10 cellular contexts compared by ENCODE assay signal in genomic region chr1:30766948-30767347, GRCh38. TPM values are rescaled to one million over a fixed set of nuclear protein-coding genes. Genes with fewer than 3 reads are reported as not detected.
A peak's percentile ranks its signal among the peaks of the same experiment; 100 is the strongest.
DNase-seq lines count a peak whose midpoint lies in the region; ATAC-seq, FAIRE-seq and TF ChIP-seq lines count a peak whose summit lies in the region.
"Not testable (repeated sequence)": the region's sequence is repeated elsewhere in the genome, so short reads cannot be mapped to it uniquely, and the experiment has no call there.
"Had no signal": no experiment of that assay in that cellular context is flagged by ENCODE, and none has a peak within 500 bp of the region (broad histone marks: within the 10 kb centered on the region; RNA-seq: fewer than 3 reads in every experiment).

No MANE protein-coding gene starts in this region.

- not testable (repeated sequence) for ATAC-seq in activated T-cell treated with anti-CD3 and anti-CD28 coated beads, Interleukin-2, amount 50 U/mL, for 72 hours (replicated peaks in 1 of 2); K562; naive thymus-derived CD4-positive, alpha-beta T cell

- TF ChIP-seq RAD21 in K562 (CRISPR knock-in tag; conservative IDR thresholded peaks at IDR 0.05 in 1 of 2, IDR thresholded peaks at IDR 0.05 in 1 of 2), result not testable (repeated sequence)

- POLR2A ChIA-PET in HEK293 (lab: Yijun Ruan, JAX), result not testable (repeated sequence)
- POLR2A ChIA-PET in K562 (lab: Yijun Ruan, JAX), result interaction anchor here (3.9 kb wide), 1 partner anchor 47 kb away, joined by 30 read pairs; no protein-coding TSS in a partner anchor
- POLR2A ChIA-PET in naive thymus-derived CD4-positive, alpha-beta T cell (lab: Charles Lee), result interaction anchor here (31.3 kb wide), 1 partner anchor 29 kb away, joined by 1281 read pairs; the partner anchor contains the start of genes LAPTM5 and MATN1

- not testable (repeated sequence) for TF ChIP-seq CTCF in HEK293 (tag by site-specific recombination; IDR thresholded peaks at IDR 0.05); K562 (IDR thresholded peaks at IDR 0.05 in 2 of 3, conservative IDR thresholded peaks at IDR 0.05 in 1 of 3; ENCODE audit: insufficient read depth in 2 of 3, low read depth in 1 of 3, low read length in 3 of 3)

- H3K4me2 ChIP-seq in K562 (ENCODE audit: insufficient read depth, low read length), result peak overlapping the region; percentile 40; the same call in 1 of the 2 replicates

- not testable (repeated sequence) for H3K9me3 ChIP-seq in HEK293 (ENCODE audit: control insufficient read depth, insufficient read depth, low read depth, low read length); K562 (replicated peaks; ENCODE audit: control insufficient read depth, insufficient read depth, low read depth, low read length); naive thymus-derived CD4-positive, alpha-beta T cell (ENCODE audit: control insufficient read depth in 2 of 3, low read length in 3 of 3)

- not testable (repeated sequence) for H4K20me1 ChIP-seq in K562 (replicated peaks; ENCODE audit: control insufficient read depth, insufficient read depth, low read length)

- TF ChIP-seq POLR2A in K562 (conservative IDR thresholded peaks at IDR 0.05), result not testable (repeated sequence)

- peak overlapping the region in 1 of 2 experiments; percentile 49; a peak in 2 of 4 replicates for H3K9ac ChIP-seq in K562 (ENCODE audit: insufficient read depth in 1 of 2, low read depth in 2 of 2, low read length in 2 of 2)

- WGBS in K562 (ENCODE audit: insufficient coverage, low coverage, missing lambda C conversion rate), result 96% methylated on average over 8 of the region's 8 CpGs

- H3K36me3 ChIP-seq in HEK293 (ENCODE audit: control insufficient read depth in 2 of 2, insufficient read depth in 1 of 2, low read length in 2 of 2); K562 (ENCODE audit: control insufficient read depth, insufficient read depth, low read length); naive thymus-derived CD4-positive, alpha-beta T cell (ENCODE audit: control insufficient read depth in 2 of 3, insufficient read depth in 3 of 3, low read length in 3 of 3): not testable (repeated sequence)

- intact Hi-C loops in activated CD4-positive, alpha-beta T cell treated with anti-CD3 and anti-CD28 coated beads, Interleukin-2, amount 10 ng/mL, durations not matched to agents 24 days and 14 days (cut with micrococcal nuclease); K562 (cut with micrococcal nuclease); naive thymus-derived CD4-positive, alpha-beta T cell (cut with micrococcal nuclease): not testable (repeated sequence)

- not testable (repeated sequence) for TF ChIP-seq EP300 in K562 (IDR thresholded peaks at IDR 0.05; ENCODE audit: low read length)

- CTCF ChIA-PET in HEK293 (lab: Yijun Ruan, JAX), result interaction anchor here (1.1 to 1.3 kb wide), 2 partner anchors 12 to 47 kb away, joined by 4 read pairs; no protein-coding TSS in a partner anchor
- CTCF ChIA-PET in K562 (lab: Yijun Ruan, JAX; ENCODE audit: low intra/inter-chr PET ratio), result not testable (repeated sequence)
- CTCF ChIA-PET in naive thymus-derived CD4-positive, alpha-beta T cell (lab: Charles Lee), result interaction anchor here (0.6 to 0.8 kb wide), 2 partner anchors 13 to 47 kb away, joined by 4 to 5 read pairs; no protein-coding TSS in a partner anchor

- H3K27me3 Mint-ChIP-seq in activated CD4-positive, alpha-beta T cell treated with anti-CD3 and anti-CD28 coated beads, Interleukin-2, amount 10 ng/mL, durations not matched to agents 24 days and 14 days; activated T-cell treated with anti-CD3 and anti-CD28 coated beads, Interleukin-2, amount 50 U/mL, for 72 hours (ENCODE audit: low read depth); activated naive CD8-positive, alpha-beta T cell; naive thymus-derived CD4-positive, alpha-beta T cell; stimulated activated naive CD8-positive, alpha-beta T cell treated with anti-CD3 and anti-CD28 coated beads, Interleukin-15, Interleukin-2, amounts not matched to agents 100 ng/mL and 50 ng/mL, for 24 hours: not testable (repeated sequence)

- not testable (repeated sequence) for FAIRE-seq in K562 (lab: Jason Lieb, UNC)

- H3K27ac ChIP-seq in HEK293 (ENCODE audit: extremely low read depth, low read depth, low read length); naive thymus-derived CD4-positive, alpha-beta T cell (ENCODE audit: low read depth, low read length): not testable (repeated sequence)
- H3K27ac ChIP-seq in K562 (ENCODE audit: extremely low read depth, low read depth, low read length), result peak overlapping the region; percentile 98

- peak overlapping the region; percentile 75; the same call in 1 of the 2 replicates for H2AFZ ChIP-seq in K562 (ENCODE audit: low read depth, low read length)

- H3K4me1 ChIP-seq in HEK293 (ENCODE audit: control insufficient read depth, insufficient read depth, low read length), result not testable (repeated sequence)
- H3K4me1 ChIP-seq in K562 (replicated peaks in 1 of 2; ENCODE audit: control insufficient read depth in 2 of 2, insufficient read depth in 2 of 2, low read length in 2 of 2), result peaks cover 62 to 79% of the 10 kb centered on the region in 2 experiments
- H3K4me1 ChIP-seq in naive thymus-derived CD4-positive, alpha-beta T cell (ENCODE audit: control insufficient read depth in 2 of 2, insufficient read depth in 2 of 2, low read length in 2 of 2), result peaks cover 0 to 28% of the 10 kb centered on the region in 2 donors

- not testable (repeated sequence) for H3K27me3 ChIP-seq in K562 (ENCODE audit: control insufficient read depth in 2 of 2, insufficient read depth in 2 of 2, low read length in 2 of 2); naive thymus-derived CD4-positive, alpha-beta T cell (ENCODE audit: control insufficient read depth in 2 of 2, insufficient read depth in 2 of 2, low read length in 2 of 2)

- not testable (repeated sequence) for BruUV-seq in K562 (replicated peaks; lab: Mats Ljungman, UMichigan)

- H3K79me2 ChIP-seq in K562 (ENCODE audit: control insufficient read depth, insufficient read depth, low read length), result not testable (repeated sequence)

- not testable (repeated sequence) for H3K4me3 Mint-ChIP-seq in activated CD4-positive, alpha-beta T cell treated with anti-CD3 and anti-CD28 coated beads, Interleukin-2, amount 10 ng/mL, durations not matched to agents 24 days and 14 days; activated T-cell treated with anti-CD3 and anti-CD28 coated beads, Interleukin-2, amount 50 U/mL, for 72 hours; activated naive CD8-positive, alpha-beta T cell; naive thymus-derived CD4-positive, alpha-beta T cell; stimulated activated naive CD8-positive, alpha-beta T cell treated with anti-CD3 and anti-CD28 coated beads, Interleukin-15, Interleukin-2, amounts not matched to agents 100 ng/mL and 50 ng/mL, for 24 hours

- not testable (repeated sequence) for H3K9me3 Mint-ChIP-seq in activated CD4-positive, alpha-beta T cell treated with anti-CD3 and anti-CD28 coated beads, Interleukin-2, amount 10 ng/mL, durations not matched to agents 24 days and 14 days; activated T-cell treated with anti-CD3 and anti-CD28 coated beads, Interleukin-2, amount 50 U/mL, for 72 hours; activated naive CD8-positive, alpha-beta T cell (ENCODE audit: low read depth); naive thymus-derived CD4-positive, alpha-beta T cell; stimulated activated naive CD8-positive, alpha-beta T cell treated with anti-CD3 and anti-CD28 coated beads, Interleukin-15, Interleukin-2, amounts not matched to agents 100 ng/mL and 50 ng/mL, for 24 hours

- not testable (repeated sequence) for DNase-seq in activated CD4-positive, alpha-beta T cell treated with anti-CD3 and anti-CD28 coated beads, Interleukin-2, amount 10 ng/mL, durations not matched to agents 24 days and 14 days; activated T-cell treated with anti-CD3 and anti-CD28 coated beads, Interleukin-2, amount 50 U/mL, for 72 hours; K562 (ENCODE audit: extremely low read depth in 1 of 4, low spot score in 3 of 4); naive thymus-derived CD4-positive, alpha-beta T cell

- H3K27ac Mint-ChIP-seq in activated CD4-positive, alpha-beta T cell treated with anti-CD3 and anti-CD28 coated beads, Interleukin-2, amount 10 ng/mL, durations not matched to agents 24 days and 14 days, result peak overlapping the region; percentile 29
- peak overlapping the region; percentile 33 for H3K27ac Mint-ChIP-seq in activated T-cell treated with anti-CD3 and anti-CD28 coated beads, Interleukin-2, amount 50 U/mL, for 72 hours
- peak overlapping the region; percentile 2 for H3K27ac Mint-ChIP-seq in activated naive CD8-positive, alpha-beta T cell
- H3K27ac Mint-ChIP-seq in naive thymus-derived CD4-positive, alpha-beta T cell, result peak overlapping the region in 6 of 9 donors; percentile 30 to 98 (median 68)
- H3K27ac Mint-ChIP-seq in stimulated activated naive CD8-positive, alpha-beta T cell treated with anti-CD3 and anti-CD28 coated beads, Interleukin-15, Interleukin-2, amounts not matched to agents 100 ng/mL and 50 ng/mL, for 24 hours, result peak overlapping the region; percentile 57

- H3K4me1 Mint-ChIP-seq in activated CD4-positive, alpha-beta T cell treated with anti-CD3 and anti-CD28 coated beads, Interleukin-2, amount 10 ng/mL, durations not matched to agents 24 days and 14 days, result peaks cover 51% of the 10 kb centered on the region
- peaks cover 73% of the 10 kb centered on the region for H3K4me1 Mint-ChIP-seq in activated T-cell treated with anti-CD3 and anti-CD28 coated beads, Interleukin-2, amount 50 U/mL, for 72 hours (ENCODE audit: low read depth)
- H3K4me1 Mint-ChIP-seq in activated naive CD8-positive, alpha-beta T cell (ENCODE audit: low read depth), result peaks cover 43% of the 10 kb centered on the region
- peaks cover 14 to 48% (median 34%) of the 10 kb centered on the region in 7 donors for H3K4me1 Mint-ChIP-seq in naive thymus-derived CD4-positive, alpha-beta T cell
- H3K4me1 Mint-ChIP-seq in stimulated activated naive CD8-positive, alpha-beta T cell treated with anti-CD3 and anti-CD28 coated beads, Interleukin-15, Interleukin-2, amounts not matched to agents 100 ng/mL and 50 ng/mL, for 24 hours (ENCODE audit: low read depth), result peaks cover 66% of the 10 kb centered on the region

- H3K9me1 ChIP-seq in K562 (ENCODE audit: control insufficient read depth, insufficient read depth, low read length), result not testable (repeated sequence)

- H3K4me3 ChIP-seq in HEK293 (ENCODE audit: low read depth, low read length); K562; naive thymus-derived CD4-positive, alpha-beta T cell (ENCODE audit: low read length): not testable (repeated sequence)

- in situ Hi-C loops in K562 (cut with MboI), result not testable (repeated sequence)

- not testable (repeated sequence) for H3K36me3 Mint-ChIP-seq in activated CD4-positive, alpha-beta T cell treated with anti-CD3 and anti-CD28 coated beads, Interleukin-2, amount 10 ng/mL, durations not matched to agents 24 days and 14 days (ENCODE audit: low read depth); activated T-cell treated with anti-CD3 and anti-CD28 coated beads, Interleukin-2, amount 50 U/mL, for 72 hours (ENCODE audit: insufficient read depth in 2 of 2); activated naive CD8-positive, alpha-beta T cell; naive thymus-derived CD4-positive, alpha-beta T cell; stimulated activated naive CD8-positive, alpha-beta T cell treated with anti-CD3 and anti-CD28 coated beads, Interleukin-15, Interleukin-2, amounts not matched to agents 100 ng/mL and 50 ng/mL, for 24 hours (ENCODE audit: low read depth)

RNA-seq across cellular contexts. Expression of gene LAPTM5, which starts 9.4 kb away (rescaled TPM):
- 178 and 179 TPM in 2 replicates for total RNA-seq in activated CD4-positive, alpha-beta T cell treated with anti-CD3 and anti-CD28 coated beads, Interleukin-2, amount 10 ng/mL, durations not matched to agents 24 days and 14 days
- total RNA-seq in activated T-cell treated with anti-CD3 and anti-CD28 coated beads, Interleukin-2, amount 50 U/mL, for 72 hours, result 100 to 1,000 TPM; 220 to 281 TPM
- total RNA-seq in K562 (2011; cell fraction: chromatin; rRNA removed; ENCODE audit: low replicate concordance), result 11.2 and 16.2 TPM in 2 replicates
- total RNA-seq in K562 (2011; cell fraction: nucleolus; rRNA removed), result 19.8 and 22.9 TPM in 2 replicates
- 20.3 and 27.1 TPM in 2 replicates for total RNA-seq in K562 (2011; cell fraction: nucleoplasm; rRNA removed)
- total RNA-seq in K562 (2014; rRNA removed), result 10.7 and 12.3 TPM in 2 replicates
- total RNA-seq in K562 (2014; rRNA removed; fragmentation: Illumina TruSeq; extraction: Trizol), result 11.7 and 13.2 TPM in 2 replicates
- 44.3 and 44.7 TPM in 2 replicates for total RNA-seq in K562 (2015; rRNA removed; fragmentation: Illumina TruSeq; extraction: Trizol)
- 30.3 and 33.8 TPM in 2 replicates for total RNA-seq in K562 (2021)
- 42.5 and 418 TPM in 2 replicates for polyA plus RNA-seq in K562 (2011; rRNA removed)
- polyA plus RNA-seq in K562 (2011; cell fraction: cytosol; rRNA removed), result 103 and 599 TPM in 2 replicates
- 41.2 and 275 TPM in 2 replicates for polyA plus RNA-seq in K562 (2011; cell fraction: nucleus; rRNA removed)
- 63.5 and 133 TPM in 2 replicates for polyA plus RNA-seq in K562 (2012)
- polyA plus RNA-seq in K562 (2014; fragmentation: Illumina TruSeq; extraction: Trizol), result 44.5 and 47.3 TPM in 2 replicates
- 1 to 10 TPM; 2.4 to 4.8 TPM for polyA plus RNA-seq in K562 (2014; fragmentation: Nextera tagmentation; extraction: Ambion mirVana)
- polyA plus RNA-seq in K562 (2014; rRNA removed), result 20.3 and 22.2 TPM in 2 replicates
- polyA minus RNA-seq in K562 (2011; rRNA and poly(A)+ RNA removed), result 72.1 and 524 TPM in 2 replicates
- polyA minus RNA-seq in K562 (2011; cell fraction: cytosol; rRNA and poly(A)+ RNA removed), result 41.0 and 310 TPM in 2 replicates
- polyA minus RNA-seq in K562 (2011; cell fraction: nucleus; rRNA and poly(A)+ RNA removed), result 7.7 and 80.9 TPM in 2 replicates
- 100 to 1,000 TPM; 464 to 783 (median 647) TPM for total RNA-seq in naive thymus-derived CD4-positive, alpha-beta T cell
- polyA plus RNA-seq in naive thymus-derived CD4-positive, alpha-beta T cell, result 100 to 1,000 TPM; 551 to 556 TPM
- total RNA-seq: A172, Caco-2, Calu3 had no signal

RNA-seq across cellular contexts. Expression of gene MATN1, which starts 43.6 kb away (rescaled TPM):
- 0.50 and 0.54 TPM in 2 replicates for total RNA-seq in activated CD4-positive, alpha-beta T cell treated with anti-CD3 and anti-CD28 coated beads, Interleukin-2, amount 10 ng/mL, durations not matched to agents 24 days and 14 days
- total RNA-seq in activated T-cell treated with anti-CD3 and anti-CD28 coated beads, Interleukin-2, amount 50 U/mL, for 72 hours, result 1 to 10 TPM; 1.0 to 1.2 TPM
- 2.0 and 5.9 TPM in 2 replicates for total RNA-seq in K562 (2011; cell fraction: chromatin; rRNA removed; ENCODE audit: low replicate concordance)
- 4.5 and 5.4 TPM in 2 replicates for total RNA-seq in K562 (2011; cell fraction: nucleolus; rRNA removed)
- total RNA-seq in K562 (2011; cell fraction: nucleoplasm; rRNA removed), result 2.7 and 4.0 TPM in 2 replicates
- total RNA-seq in K562 (2014; rRNA removed), result 1.8 and 1.9 TPM in 2 replicates
- 0.45 and 0.51 TPM in 2 replicates for total RNA-seq in K562 (2014; rRNA removed; fragmentation: Illumina TruSeq; extraction: Trizol)
- 0.79 and 1.2 TPM in 2 replicates for total RNA-seq in K562 (2015; rRNA removed; fragmentation: Illumina TruSeq; extraction: Trizol)
- 1.8 and 2.3 TPM in 2 replicates for total RNA-seq in K562 (2021)
- polyA plus RNA-seq in K562 (2011; rRNA removed), result 0.89 and 1.5 TPM in 2 replicates
- polyA plus RNA-seq in K562 (2011; cell fraction: cytosol; rRNA removed), result 0.78 and 2.4 TPM in 2 replicates
- 3.5 and 9.8 TPM in 2 replicates for polyA plus RNA-seq in K562 (2011; cell fraction: nucleus; rRNA removed)
- 1.9 and 2.4 TPM in 2 replicates for polyA plus RNA-seq in K562 (2012)
- 1.1 and 1.6 TPM in 2 replicates for polyA plus RNA-seq in K562 (2014; fragmentation: Illumina TruSeq; extraction: Trizol)
- under 1 TPM; 0.10 to 0.18 TPM for polyA plus RNA-seq in K562 (2014; fragmentation: Nextera tagmentation; extraction: Ambion mirVana)
- polyA plus RNA-seq in K562 (2014; rRNA removed), result 1.6 and 3.6 TPM in 2 replicates
- polyA minus RNA-seq in K562 (2011; rRNA and poly(A)+ RNA removed), result 0.48 and 0.88 TPM in 2 replicates
- 1.4 and 1.6 TPM in 2 replicates for polyA minus RNA-seq in K562 (2011; cell fraction: cytosol; rRNA and poly(A)+ RNA removed)
- polyA minus RNA-seq in K562 (2011; cell fraction: nucleus; rRNA and poly(A)+ RNA removed), result 1.4 and 3.4 TPM in 2 replicates
- 1 to 10 TPM in 2 of 5 experiments, under 1 TPM in 3; 0.08 to 3.6 (median 0.22) TPM for total RNA-seq in naive thymus-derived CD4-positive, alpha-beta T cell
- polyA plus RNA-seq in naive thymus-derived CD4-positive, alpha-beta T cell, result not detected
- total RNA-seq: A172, Caco-2, Calu3 had no signal

Comparison
In these comparisons a context has a peak if more than half of its experiments do, and no peak if none do; other contexts are left out.
1. H3K27ac Mint-ChIP-seq: peak in every context shown above with its lines; median percentile 68 in naive thymus-derived CD4-positive, alpha-beta T cell; 57 in stimulated activated naive CD8-positive, alpha-beta T cell treated with anti-CD3 and anti-CD28 coated beads, Interleukin-15, Interleukin-2, amounts not matched to agents 100 ng/mL and 50 ng/mL, for 24 hours; 33 in activated T-cell treated with anti-CD3 and anti-CD28 coated beads, Interleukin-2, amount 50 U/mL, for 72 hours; 29 in activated CD4-positive, alpha-beta T cell treated with anti-CD3 and anti-CD28 coated beads, Interleukin-2, amount 10 ng/mL, durations not matched to agents 24 days and 14 days; 2 in activated naive CD8-positive, alpha-beta T cell.